In genomic region chr13:45219938-45220375, GRCh38 we compare ENCODE assay signal across 11 cellular contexts. TPM values are rescaled to one million over a fixed set of nuclear protein-coding genes. Genes with fewer than 3 reads are reported as not detected.
DNase-seq lines count a peak whose midpoint lies in the region; TF ChIP-seq lines count a peak whose summit lies in the region.
"Had no signal": no experiment of that assay in that cellular context is flagged by ENCODE, and none has a peak within 500 bp of the region (broad histone marks: within the 10 kb centered on the region; RNA-seq: fewer than 3 reads in every experiment).

No MANE protein-coding gene starts in this region.

- peaks cover 30% of the 10 kb centered on the region for H3K4me1 Mint-ChIP-seq in type B pancreatic cell (ENCODE audit: unreplicated experiment)

- no peaks in the 10 kb centered on the region for H3K36me3 ChIP-seq in Peyer's patch
- H3K36me3 ChIP-seq: thoracic aorta had no signal

- peaks cover 15% of the 10 kb centered on the region for H3K36me3 Mint-ChIP-seq in type B pancreatic cell

- peaks cover 4% of the 10 kb centered on the region for H3K9me3 Mint-ChIP-seq in type B pancreatic cell

- H3K4me3 ChIP-seq in Peyer's patch, result no peak overlapping the region
- H3K4me3 ChIP-seq: thoracic aorta had no signal

- TF ChIP-seq CTCF in type B pancreatic cell (conservative IDR thresholded peaks at IDR 0.05) (no peak), Peyer's patch (IDR thresholded peaks at IDR 0.05) (no peak)

- no peaks in the 10 kb centered on the region for H3K27me3 Mint-ChIP-seq in type B pancreatic cell

- H3K4me3 Mint-ChIP-seq in type B pancreatic cell, result no peak overlapping the region

- H3K9me3 ChIP-seq in Peyer's patch, result no peaks in the 10 kb centered on the region
- H3K9me3 ChIP-seq: thoracic aorta had no signal

- peak overlapping the region in 2 of 4 donors; percentile 46 to 50 for H3K27ac ChIP-seq in Peyer's patch
- H3K27ac ChIP-seq: thoracic aorta had no signal

- peak; percentile 75 for DNase-seq in HS-5 (ENCODE audit: low read depth)
- peak; percentile 58 for DNase-seq in SIG-M5 treated with dmso at 0.1 percent for 504 hours (lab: John Stamatoyannopoulos, UW; ENCODE audit: unreplicated experiment)
- peak; percentile 66 for DNase-seq in fibroblast of peridontal ligament (ENCODE audit: extremely low read depth)
- DNase-seq in type B pancreatic cell (ENCODE audit: extremely low spot score, unreplicated experiment), result no peak
- no peak for DNase-seq in cerebellar nuclear complex (lab: John Stamatoyannopoulos, UW)
- DNase-seq in midbrain (lab: John Stamatoyannopoulos, UW), result no peak
- DNase-seq in Peyer's patch, result no peak
- DNase-seq: activated CD4-positive, CD25-positive, alpha-beta regulatory T cell; anterior cingulate cortex; stimulated activated CD4-positive, alpha-beta T cell treated with anti-CD3 and anti-CD28 coated beads, Interleukin-15, amount 100 ng/mL, for 24 hours had no signal

- no peaks in the 10 kb centered on the region for H3K27me3 ChIP-seq in Peyer's patch

- no peak for TF ChIP-seq POLR2A in Peyer's patch (IDR thresholded peaks at IDR 0.05)

- H3K4me1 ChIP-seq in Peyer's patch, result no peaks in the 10 kb centered on the region

- H3K27ac Mint-ChIP-seq in type B pancreatic cell, result peak overlapping the region; percentile 67

RNA-seq across cellular contexts. Expression of gene KCTD4, which starts 19.1 kb away (rescaled TPM):
- not detected in 2 replicates for total RNA-seq in type B pancreatic cell (ENCODE audit: low replicate concordance)
- under 1 TPM in 1 of 4 donors, not detected in 3; 0.35 TPM for total RNA-seq in Peyer's patch
- total RNA-seq: thoracic aorta had no signal

Comparison
In these comparisons a context has a peak if more than half of its experiments do, and no peak if none do; other contexts are left out.
1. DNase-seq: peak in HS-5 (single experiment), SIG-M5 treated with dmso at 0.1 percent for 504 hours (single experiment) and fibroblast of peridontal ligament (single experiment); none in type B pancreatic cell (single experiment), cerebellar nuclear complex (0 of 2), midbrain (single experiment) and Peyer's patch (0 of 3).